2 cellular contexts compared by ENCODE assay signal in the genomic region with DNA sequence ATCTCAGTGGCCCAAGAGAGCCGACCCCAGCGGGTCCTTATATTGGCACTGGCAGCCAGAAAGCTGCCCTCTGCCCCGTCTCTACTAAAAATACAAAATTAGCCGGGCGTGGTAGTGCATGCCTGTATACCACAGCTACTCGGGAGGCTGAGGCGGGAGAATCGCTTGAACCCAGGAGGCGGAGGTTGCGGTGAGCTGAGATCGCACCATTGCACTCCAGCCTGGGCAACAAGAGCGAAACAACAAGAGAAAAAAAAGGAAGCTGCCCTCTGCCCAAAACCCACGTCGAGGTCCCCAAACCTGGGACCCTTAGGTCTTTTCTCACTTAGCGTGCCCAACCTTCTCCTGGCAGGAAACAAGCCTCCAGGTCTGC. TPM values are rescaled to one million over a fixed set of nuclear protein-coding genes. Genes with fewer than 3 reads are reported as not detected.
DNase-seq lines count a peak whose midpoint lies in the region; FAIRE-seq and TF ChIP-seq lines count a peak whose summit lies in the region.
"Not testable (repeated sequence)": the region's sequence is repeated elsewhere in the genome, so short reads cannot be mapped to it uniquely, and the experiment has no call there.

No MANE protein-coding gene starts in this region.

- H3K9me1 ChIP-seq in keratinocyte (ENCODE audit: control insufficient read depth, extremely low read depth, insufficient read depth, low read length): not testable (repeated sequence)

- peak overlapping the region; percentile 31 for H3K9ac ChIP-seq in HUES6 (ENCODE audit: low read length)
- peak overlapping the region; percentile 85 for H3K9ac ChIP-seq in keratinocyte (ENCODE audit: control insufficient read depth, extremely low read depth, insufficient read depth, low read length)

- H3K4me3 ChIP-seq in HUES6 (ENCODE audit: low read depth, low read length): peak overlapping the region; percentile 97
- H3K4me3 ChIP-seq in keratinocyte (ENCODE audit: control insufficient read depth in 2 of 3, extremely low read depth in 1 of 3, insufficient read depth in 2 of 3, low read depth in 1 of 3, low read length in 3 of 3): peak overlapping the region; percentile 66 to 89 (median 71)

- not testable (repeated sequence) for H3K27ac ChIP-seq in HUES6 (ENCODE audit: low read depth, low read length); keratinocyte (ENCODE audit: control insufficient read depth, insufficient read depth, low read length)

- H3K4me2 ChIP-seq in keratinocyte (ENCODE audit: control insufficient read depth, extremely low read depth, insufficient read depth, low read depth, low read length): peak overlapping the region; percentile 64

- not testable (repeated sequence) for FAIRE-seq in keratinocyte (lab: Jason Lieb, UNC)

- H4K20me1 ChIP-seq in keratinocyte (ENCODE audit: control insufficient read depth, extremely low read depth, insufficient read depth, low read length): not testable (repeated sequence)

- H3K4me1 ChIP-seq in HUES6 (ENCODE audit: control insufficient read depth, insufficient read depth, low read length); keratinocyte (ENCODE audit: control insufficient read depth, extremely low read depth, insufficient read depth, low read length): not testable (repeated sequence)

- dilution Hi-C loops in keratinocyte (cut with MboI; ENCODE audit: extremely low pct_ligation_motif_present, low sequenced_read_pairs): not testable (repeated sequence)

- H3K79me2 ChIP-seq in keratinocyte (ENCODE audit: control insufficient read depth, insufficient read depth, low read length): peaks cover 20% of the 10 kb centered on the region

- H3K9me3 ChIP-seq in HUES6 (ENCODE audit: control insufficient read depth, insufficient read depth, low read depth, low read length); keratinocyte (ENCODE audit: control insufficient read depth, low read depth, low read length): not testable (repeated sequence)

- H2AFZ ChIP-seq in keratinocyte (ENCODE audit: control insufficient read depth, low read length): not testable (repeated sequence)

- H3K36me3 ChIP-seq in HUES6 (ENCODE audit: control insufficient read depth, insufficient read depth, low read length) (peaks cover 20% of the 10 kb centered on the region), keratinocyte (ENCODE audit: control insufficient read depth in 2 of 2, extremely low read depth in 1 of 2, insufficient read depth in 2 of 2, low read length in 2 of 2) (peaks cover 15 to 19% of the 10 kb centered on the region in 2 experiments)

- not testable (repeated sequence) for H3K27me3 ChIP-seq in HUES6 (ENCODE audit: control insufficient read depth, insufficient read depth, low read length); keratinocyte (ENCODE audit: control insufficient read depth, extremely low read depth, insufficient read depth, low read length)

- not testable (repeated sequence) for DNase-seq in keratinocyte (ENCODE audit: low read depth, low spot score)

- not testable (repeated sequence) for TF ChIP-seq CTCF in keratinocyte (optimal IDR thresholded peaks at IDR 0.05 in 1 of 3, IDR thresholded peaks at IDR 0.05 in 1 of 3, conservative IDR thresholded peaks at IDR 0.05 in 1 of 3; ENCODE audit: extremely low read depth in 1 of 3, insufficient read depth in 2 of 3, low read length in 3 of 3)

RNA-seq across cellular contexts. Expression of gene GSTK1, which starts 0.9 kb away (rescaled TPM):
- polyA plus RNA-seq in keratinocyte: 133 to 171 TPM (median 157 TPM) in 3 replicates
- 80.0 TPM for polyA plus RNA-seq in keratinocyte (2011; ENCODE audit: low read depth)
- polyA plus RNA-seq in keratinocyte (2011; cell fraction: cytosol; rRNA removed): 123 and 129 TPM in 2 replicates
- polyA plus RNA-seq in keratinocyte (2011; cell fraction: nucleus; rRNA removed): 297 and 314 TPM in 2 replicates
- 123 and 124 TPM in 2 replicates for polyA plus RNA-seq in keratinocyte (2012; ENCODE audit: low replicate concordance)
- 75.6 to 142 TPM (median 87.1 TPM) in 3 replicates for polyA minus RNA-seq in keratinocyte
- polyA minus RNA-seq in keratinocyte (2011; cell fraction: cytosol; rRNA and poly(A)+ RNA removed): 86.7 TPM
- 45.4 and 55.6 TPM in 2 replicates for polyA minus RNA-seq in keratinocyte (2011; cell fraction: nucleus; rRNA and poly(A)+ RNA removed)

RNA-seq across cellular contexts. Expression of gene TMEM139, which starts 20.6 kb away (rescaled TPM):
- polyA plus RNA-seq in keratinocyte: 20.9 to 25.1 TPM (median 22.3 TPM) in 3 replicates
- 4.0 TPM for polyA plus RNA-seq in keratinocyte (2011; ENCODE audit: low read depth)
- polyA plus RNA-seq in keratinocyte (2011; cell fraction: cytosol; rRNA removed): 22.0 and 23.8 TPM in 2 replicates
- polyA plus RNA-seq in keratinocyte (2011; cell fraction: nucleus; rRNA removed): 37.2 and 39.2 TPM in 2 replicates
- polyA plus RNA-seq in keratinocyte (2012; ENCODE audit: low replicate concordance): 11.3 and 14.1 TPM in 2 replicates
- 5.6 to 10.7 TPM (median 8.9 TPM) in 3 replicates for polyA minus RNA-seq in keratinocyte
- 2.9 TPM for polyA minus RNA-seq in keratinocyte (2011; cell fraction: cytosol; rRNA and poly(A)+ RNA removed)
- polyA minus RNA-seq in keratinocyte (2011; cell fraction: nucleus; rRNA and poly(A)+ RNA removed): 8.2 and 13.0 TPM in 2 replicates

RNA-seq across cellular contexts. Expression of gene CASP2, which starts 24.0 kb away (rescaled TPM):
- polyA plus RNA-seq in keratinocyte: 9.1 to 21.9 TPM (median 12.8 TPM) in 3 replicates
- polyA plus RNA-seq in keratinocyte (2011; ENCODE audit: low read depth): 4.7 TPM
- 9.0 and 14.3 TPM in 2 replicates for polyA plus RNA-seq in keratinocyte (2011; cell fraction: cytosol; rRNA removed)
- polyA plus RNA-seq in keratinocyte (2011; cell fraction: nucleus; rRNA removed): 21.7 and 22.2 TPM in 2 replicates
- polyA plus RNA-seq in keratinocyte (2012; ENCODE audit: low replicate concordance): 8.5 and 14.1 TPM in 2 replicates
- 33.4 to 63.5 TPM (median 36.7 TPM) in 3 replicates for polyA minus RNA-seq in keratinocyte
- polyA minus RNA-seq in keratinocyte (2011; cell fraction: cytosol; rRNA and poly(A)+ RNA removed): 16.9 TPM
- 13.6 and 24.3 TPM in 2 replicates for polyA minus RNA-seq in keratinocyte (2011; cell fraction: nucleus; rRNA and poly(A)+ RNA removed)

RNA-seq across cellular contexts. Expression of gene TAS2R40, which starts 42.3 kb away (rescaled TPM):
- not detected in 3 replicates for polyA plus RNA-seq in keratinocyte
- polyA plus RNA-seq in keratinocyte (2011; ENCODE audit: low read depth): not detected
- not detected in 2 replicates for polyA plus RNA-seq in keratinocyte (2011; cell fraction: cytosol; rRNA removed)
- not detected in 2 replicates for polyA plus RNA-seq in keratinocyte (2011; cell fraction: nucleus; rRNA removed)
- not detected in 2 replicates for polyA plus RNA-seq in keratinocyte (2012; ENCODE audit: low replicate concordance)
- not detected in 3 replicates for polyA minus RNA-seq in keratinocyte
- not detected for polyA minus RNA-seq in keratinocyte (2011; cell fraction: cytosol; rRNA and poly(A)+ RNA removed)
- not detected in 2 replicates for polyA minus RNA-seq in keratinocyte (2011; cell fraction: nucleus; rRNA and poly(A)+ RNA removed)

RNA-seq across cellular contexts. Expression of gene CLCN1, which starts 51.7 kb away (rescaled TPM):
- 0.03 to 0.05 TPM in 2 of 3 replicates, not detected in the other for polyA plus RNA-seq in keratinocyte
- not detected for polyA plus RNA-seq in keratinocyte (2011; ENCODE audit: low read depth)
- polyA plus RNA-seq in keratinocyte (2011; cell fraction: cytosol; rRNA removed): not detected in 2 replicates
- polyA plus RNA-seq in keratinocyte (2011; cell fraction: nucleus; rRNA removed): 0.05 TPM in 2 replicates
- polyA plus RNA-seq in keratinocyte (2012; ENCODE audit: low replicate concordance): 0.08 TPM in 1 of 2 replicates, not detected in the other
- polyA minus RNA-seq in keratinocyte: 0.43 TPM in 1 of 3 replicates, not detected in the others
- polyA minus RNA-seq in keratinocyte (2011; cell fraction: cytosol; rRNA and poly(A)+ RNA removed): not detected
- polyA minus RNA-seq in keratinocyte (2011; cell fraction: nucleus; rRNA and poly(A)+ RNA removed): not detected in 2 replicates
